8 cellular contexts compared by ENCODE assay signal in genomic region chr6:81751388-81752083, GRCh38. TPM values are rescaled to one million over a fixed set of nuclear protein-coding genes. Genes with fewer than 3 reads are reported as not detected.
DNase-seq lines count a peak whose midpoint lies in the region; ATAC-seq and TF ChIP-seq lines count a peak whose summit lies in the region.

No MANE protein-coding gene starts in this region.

- peak overlapping the region; percentile 88 for H3K4me3 Mint-ChIP-seq in activated T-cell treated with anti-CD3 and anti-CD28 coated beads, Interleukin-2, amount 50 U/mL, for 4 hours

- peaks cover 10% of the 10 kb centered on the region for H3K27me3 Mint-ChIP-seq in activated T-cell treated with anti-CD3 and anti-CD28 coated beads, Interleukin-2, amount 50 U/mL, for 4 hours (ENCODE audit: low read depth)

- no peaks in the 10 kb centered on the region for H3K9me3 Mint-ChIP-seq in activated T-cell treated with anti-CD3 and anti-CD28 coated beads, Interleukin-2, amount 50 U/mL, for 4 hours

- no peak for TF ChIP-seq CTCF in GM06990 (IDR thresholded peaks at IDR 0.05; ENCODE audit: insufficient read depth, low read length, poor library complexity, severe bottlenecking)
- TF ChIP-seq CTCF in NB4 (IDR thresholded peaks at IDR 0.05; ENCODE audit: low read depth, low read length) = no peak
- TF ChIP-seq CTCF in esophagus squamous epithelium (IDR thresholded peaks at IDR 0.05) = peak in 1 of 6 experiments; percentile 10
- no peak for TF ChIP-seq CTCF in thyroid gland (IDR thresholded peaks at IDR 0.05)

- peak; percentile 13 for DNase-seq in GM06990 (ENCODE audit: extremely low read depth, insufficient read length)
- peak; percentile 82 for DNase-seq in NB4 (ENCODE audit: low read depth)
- peak; percentile 19 for DNase-seq in activated T-cell treated with anti-CD3 and anti-CD28 coated beads, Interleukin-2, amount 50 U/mL, for 4 hours
- DNase-seq in esophagus squamous epithelium (lab: John Stamatoyannopoulos, UW) = peak; percentile 12
- DNase-seq in thyroid gland = peak; percentile 65 to 73

- TF ChIP-seq POLR2A in NB4 (IDR thresholded peaks at IDR 0.05; ENCODE audit: extremely low read depth, insufficient read length) = no peak
- no peak for TF ChIP-seq POLR2A in esophagus squamous epithelium (IDR thresholded peaks at IDR 0.05)
- peak in 1 of 2 donors; percentile 65 for TF ChIP-seq POLR2A in thyroid gland (IDR thresholded peaks at IDR 0.05)

- no peaks in the 10 kb centered on the region for H3K9me3 ChIP-seq in esophagus squamous epithelium
- no peaks in the 10 kb centered on the region for H3K9me3 ChIP-seq in muscle layer of duodenum (ENCODE audit: control insufficient read depth in 1 of 2, low read length in 2 of 2)
- no peaks in the 10 kb centered on the region for H3K9me3 ChIP-seq in thyroid gland

- H3K27me3 ChIP-seq in GM06990 (replicated peaks; ENCODE audit: control insufficient read depth, insufficient read depth, low read length) (no peaks in the 10 kb centered on the region), esophagus squamous epithelium (no peaks in the 10 kb centered on the region), muscle layer of duodenum (ENCODE audit: low read depth, low read length) (no peaks in the 10 kb centered on the region), thyroid gland (no peaks in the 10 kb centered on the region)

- H3K4me3 ChIP-seq in GM06990 (replicated peaks; ENCODE audit: low read depth, low read length) = peak overlapping the region; percentile 81
- H3K4me3 ChIP-seq in NB4 (ENCODE audit: low read depth, low read length) = peak overlapping the region; percentile 99
- H3K4me3 ChIP-seq in esophagus squamous epithelium = peak overlapping the region; percentile 65 to 97 (median 89)
- peak overlapping the region; percentile 90 to 93 for H3K4me3 ChIP-seq in muscle layer of duodenum (ENCODE audit: low read depth in 1 of 2, low read length in 2 of 2)
- H3K4me3 ChIP-seq in thyroid gland (replicated peaks in 1 of 3) = peak overlapping the region; percentile 71 to 99 (median 88)

- H3K27ac ChIP-seq in esophagus squamous epithelium (peak overlapping the region; percentile 89 to 99 (median 96)), muscle layer of duodenum (ENCODE audit: low read length) (peak overlapping the region; percentile 98), thyroid gland (peak overlapping the region; percentile 94 to 99 (median 96))

- H3K36me3 ChIP-seq in GM06990 (ENCODE audit: control insufficient read depth, insufficient read depth, low read length) = no peaks in the 10 kb centered on the region
- peaks cover 0 to under 1% (median 0%) of the 10 kb centered on the region in 3 donors for H3K36me3 ChIP-seq in esophagus squamous epithelium
- peaks cover 0 to 7% of the 10 kb centered on the region in 2 donors for H3K36me3 ChIP-seq in muscle layer of duodenum (ENCODE audit: control insufficient read depth in 1 of 2, insufficient read depth in 2 of 2, low read length in 2 of 2)
- peaks cover 0 to under 1% of the 10 kb centered on the region in 2 donors for H3K36me3 ChIP-seq in thyroid gland

- intact Hi-C loops in esophagus squamous epithelium (cut with DNase I) (no loop called here), thyroid gland (cut with DNase I) (no loop called here)

- peaks cover 35% of the 10 kb centered on the region for H3K4me1 Mint-ChIP-seq in activated T-cell treated with anti-CD3 and anti-CD28 coated beads, Interleukin-2, amount 50 U/mL, for 4 hours (ENCODE audit: low read depth)

- peak; percentile 6 to 11 for ATAC-seq in activated T-cell treated with anti-CD3 and anti-CD28 coated beads, Interleukin-2, amount 50 U/mL, for 4 hours
- ATAC-seq in GM21367 (IDR thresholded peaks at IDR 0.05; ENCODE audit: unreplicated experiment) = no peak
- ATAC-seq in HG03378 (IDR thresholded peaks at IDR 0.05; ENCODE audit: unreplicated experiment) = no peak

- H3K36me3 Mint-ChIP-seq in activated T-cell treated with anti-CD3 and anti-CD28 coated beads, Interleukin-2, amount 50 U/mL, for 4 hours (ENCODE audit: insufficient read depth) = peaks cover 5% of the 10 kb centered on the region

- WGBS in esophagus squamous epithelium, 2 donors = 19 to 22% methylated on average over 10 to 15 of the region's 65 CpGs
- 8 to 12% methylated on average over 36 to 41 of the region's 65 CpGs for WGBS in thyroid gland, 2 donors

- H3K4me1 ChIP-seq in esophagus squamous epithelium (peaks cover 0 to 57% (median 0%) of the 10 kb centered on the region in 3 donors), muscle layer of duodenum (ENCODE audit: control insufficient read depth in 1 of 2, insufficient read depth in 2 of 2, low read length in 2 of 2) (peaks cover 0 to 14% of the 10 kb centered on the region in 2 donors), thyroid gland (peaks cover 31 to 33% of the 10 kb centered on the region in 2 donors)

RNA-seq across cellular contexts. Expression of gene TENT5A, which starts 0.9 kb away (rescaled TPM):
- total RNA-seq in activated T-cell treated with anti-CD3 and anti-CD28 coated beads, Interleukin-2, amount 50 U/mL, for 4 hours = 1 to 10 TPM; 1.3 to 1.5 (median 1.3) TPM
- total RNA-seq in esophagus squamous epithelium (1 to 10 TPM; 3.9 to 9.9 (median 7.4) TPM), thyroid gland (10 to 100 TPM; 18.4 to 40.3 (median 27.7) TPM)

Comparison
In these comparisons a context has a peak if more than half of its experiments do, and no peak if none do; other contexts are left out.
1. DNase-seq: peak in every context shown above with its lines; median percentile 82 in NB4; 69 in thyroid gland; 19 in activated T-cell treated with anti-CD3 and anti-CD28 coated beads, Interleukin-2, amount 50 U/mL, for 4 hours; 13 in GM06990; 12 in esophagus squamous epithelium.
2. ATAC-seq: peak in activated T-cell treated with anti-CD3 and anti-CD28 coated beads, Interleukin-2, amount 50 U/mL, for 4 hours (2 of 2); none in GM21367 (single experiment) and HG03378 (single experiment).
3. Peak in every context shown above with its lines, with median percentiles within 50 percentile points of each other: H3K4me3 ChIP-seq and H3K27ac ChIP-seq.